ENCODE assay signal across 25 cellular contexts in genomic region chr20:32153156-32153665, GRCh38. TPM values are rescaled to one million over a fixed set of nuclear protein-coding genes. Genes with fewer than 3 reads are reported as not detected.
DNase-seq lines count a peak whose midpoint lies in the region; ATAC-seq, FAIRE-seq and TF ChIP-seq lines count a peak whose summit lies in the region.
"Had no signal": no experiment of that assay in that cellular context is flagged by ENCODE, and none has a peak within 500 bp of the region (broad histone marks: within the 10 kb centered on the region; RNA-seq: fewer than 3 reads in every experiment).

No MANE protein-coding gene starts in this region.

- no peak overlapping the region for H2BK12ac ChIP-seq in H9 (ENCODE audit: insufficient read length, low read depth, low read length)

- in situ Hi-C loops in HepG2 (cut with HindIII; ENCODE audit: extremely low pct_ligation_motif_present, low pct_unique_long_range_greater_than_20kb) = no loop called here

- H4K5ac ChIP-seq in H9 (ENCODE audit: insufficient read length, low read depth, low read length) = no peak overlapping the region

- ATAC-seq in activated T-helper 17 cell treated with anti-CD3 and anti-CD28 coated beads, Interleukin-2, amount 50 U/mL, for 72 hours (replicated peaks) = no peak
- no peak; the same call in 2 of the 3 replicates for ATAC-seq in HepG2
- no peak for ATAC-seq in stimulated activated effector memory CD8-positive, alpha-beta T cell treated with anti-CD3 and anti-CD28 coated beads, Interleukin-12 subunit alpha, Interleukin-12 subunit beta, amount 100 ng/mL, for 72 hours
- ATAC-seq: A549, GM12878, Panc1 had no signal

- no peak overlapping the region for H2BK5ac ChIP-seq in H9 (ENCODE audit: insufficient read length, low read length)

- H3K9ac ChIP-seq in endocrine pancreas (ENCODE audit: control insufficient read depth, insufficient read depth, low read length) (peak overlapping the region; percentile 32), HepG2 (ENCODE audit: insufficient read depth, low read depth, low read length) (0 out of 2 replicates have a peak overlapping the region, but pooled peaks have one; percentile 3), H9 (ENCODE audit: extremely low read depth, insufficient read length, low read length) (no peak overlapping the region)
- H3K9ac ChIP-seq: GM23248 had no signal

- H3K27me3 Mint-ChIP-seq in activated T-helper 17 cell treated with anti-CD3 and anti-CD28 coated beads, Interleukin-2, amount 50 U/mL, for 72 hours = no peaks in the 10 kb centered on the region
- no peaks in the 10 kb centered on the region for H3K27me3 Mint-ChIP-seq in H9 (ENCODE audit: low read depth)
- H3K27me3 Mint-ChIP-seq: CD4-positive, alpha-beta memory T cell; IgD-negative memory B cell had no signal

- no peaks in the 10 kb centered on the region for H3K23me2 ChIP-seq in H9 (ENCODE audit: insufficient read length, low read depth, low read length, poor library complexity, severe bottlenecking)

- POLR2A ChIA-PET in HepG2 (lab: Yijun Ruan, JAX) (interaction anchor here (1.0 to 1.3 kb wide), 3 partner anchors 37 to 137 kb away, joined by 3 to 4 read pairs (median 3); no protein-coding TSS in a partner anchor), A673 (lab: Charles Lee; ENCODE audit: low non-redundant PET) (no interaction called here)

- no peak overlapping the region for H3K4me3 Mint-ChIP-seq in activated T-helper 17 cell treated with anti-CD3 and anti-CD28 coated beads, Interleukin-2, amount 50 U/mL, for 72 hours
- no peak overlapping the region for H3K4me3 Mint-ChIP-seq in stimulated activated effector memory CD8-positive, alpha-beta T cell treated with anti-CD3 and anti-CD28 coated beads, Interleukin-12 subunit alpha, Interleukin-12 subunit beta, amount 100 ng/mL, for 72 hours
- no peak overlapping the region for H3K4me3 Mint-ChIP-seq in H9
- H3K4me3 Mint-ChIP-seq: CD4-positive, alpha-beta memory T cell; IgD-negative memory B cell had no signal

- no peak overlapping the region for H4K8ac ChIP-seq in H9 (replicated peaks; ENCODE audit: insufficient read length, low read depth, low read length)

- intact Hi-C loops in HepG2 (cut with micrococcal nuclease; ENCODE audit: unreplicated experiment) (no loop called here), A673 (cut with micrococcal nuclease; ENCODE audit: unreplicated experiment) (no loop called here)

- H3K79me2 ChIP-seq in HepG2 (ENCODE audit: insufficient read depth, low read length) (no peaks in the 10 kb centered on the region), H9 (ENCODE audit: insufficient read depth, low read length) (no peaks in the 10 kb centered on the region)

- no peak for TF ChIP-seq POLR2A in HepG2 (IDR thresholded peaks at IDR 0.05; ENCODE audit: insufficient read depth in 1 of 2, low read depth in 2 of 2, low read length in 2 of 2)

- H4K20me1 ChIP-seq in HepG2 (ENCODE audit: insufficient read depth, low read length) = no peaks in the 10 kb centered on the region
- H4K20me1 ChIP-seq in H9 (ENCODE audit: control insufficient read depth, insufficient read depth, insufficient read length) = no peaks in the 10 kb centered on the region

- peaks cover 96% of the 10 kb centered on the region for H3K36me3 Mint-ChIP-seq in activated T-helper 17 cell treated with anti-CD3 and anti-CD28 coated beads, Interleukin-2, amount 50 U/mL, for 72 hours (ENCODE audit: low read depth)
- peaks cover 99% of the 10 kb centered on the region for H3K36me3 Mint-ChIP-seq in stimulated activated effector memory CD8-positive, alpha-beta T cell treated with anti-CD3 and anti-CD28 coated beads, Interleukin-12 subunit alpha, Interleukin-12 subunit beta, amount 100 ng/mL, for 72 hours
- H3K36me3 Mint-ChIP-seq in H9 (ENCODE audit: insufficient read depth in 1 of 3, low read depth in 3 of 3) = peaks cover 21 to 78% (median 61%) of the 10 kb centered on the region in 3 experiments

- H3K14ac ChIP-seq in H9 (ENCODE audit: insufficient read depth, low read length) = no peak overlapping the region

- H2AFZ ChIP-seq in HepG2 (ENCODE audit: low read length) (no peak overlapping the region), H9 (ENCODE audit: low read length) (no peak overlapping the region)
- H2AFZ ChIP-seq: GM23248 had no signal

- H3K36me3 ChIP-seq in endocrine pancreas (ENCODE audit: control insufficient read depth, insufficient read depth, low read length) (peaks cover 6% of the 10 kb centered on the region), HepG2 (replicated peaks in 1 of 2; ENCODE audit: control insufficient read depth in 1 of 2, insufficient read depth in 2 of 2, low read length in 2 of 2) (peaks cover 34 to 77% of the 10 kb centered on the region in 2 experiments), A673 (ENCODE audit: insufficient read depth, low read length, poor library complexity, severe bottlenecking) (peaks cover 33% of the 10 kb centered on the region)

- no peak overlapping the region for H2BK120ac ChIP-seq in H9 (ENCODE audit: low read depth, low read length, poor library complexity, severe bottlenecking)

- H3K27ac Mint-ChIP-seq in activated T-helper 17 cell treated with anti-CD3 and anti-CD28 coated beads, Interleukin-2, amount 50 U/mL, for 72 hours = peak overlapping the region; percentile 23
- peak overlapping the region; percentile 86 for H3K27ac Mint-ChIP-seq in stimulated activated effector memory CD8-positive, alpha-beta T cell treated with anti-CD3 and anti-CD28 coated beads, Interleukin-12 subunit alpha, Interleukin-12 subunit beta, amount 100 ng/mL, for 72 hours
- peak overlapping the region in 1 of 3 experiments; percentile 40; a peak in 1 of 7 replicates for H3K27ac Mint-ChIP-seq in H9

- H3K4me3 ChIP-seq in endocrine pancreas (ENCODE audit: control insufficient read depth, insufficient read depth, low read length) (no peak overlapping the region), HepG2 (replicated peaks in 1 of 3; ENCODE audit: insufficient read depth in 1 of 3, low read depth in 2 of 3, low read length in 3 of 3) (no peak overlapping the region), A673 (ENCODE audit: low read depth, low read length, poor library complexity, severe bottlenecking) (no peak overlapping the region)
- H3K4me3 ChIP-seq: A549; BLaER1 treated with 17β-estradiol and CSF1 and Interleukin-3, amounts not matched to agents 10 nM and 100 nM; GM12878; GM23248; HAP-1 had no signal

- no peaks in the 10 kb centered on the region for H3K79me1 ChIP-seq in H9 (ENCODE audit: insufficient read depth, low read depth, low read length, poor library complexity, severe bottlenecking)

- H3K9me3 ChIP-seq in endocrine pancreas (ENCODE audit: control insufficient read depth, low read length) = no peaks in the 10 kb centered on the region
- H3K9me3 ChIP-seq in HepG2 (ENCODE audit: low read length) = no peaks in the 10 kb centered on the region
- no peaks in the 10 kb centered on the region for H3K9me3 ChIP-seq in H9 (ENCODE audit: control insufficient read depth, low read depth, low read length)
- no peaks in the 10 kb centered on the region for H3K9me3 ChIP-seq in A673 (ENCODE audit: low read depth, low read length, poor library complexity, severe bottlenecking)
- H3K9me3 ChIP-seq: A549; BLaER1 treated with 17β-estradiol and CSF1 and Interleukin-3, amounts not matched to agents 10 nM and 100 nM; Caco-2; HAP-1 had no signal

- H3K56ac ChIP-seq in H9 (ENCODE audit: insufficient read length, low read depth, low read length) = no peak overlapping the region

- H3K4ac ChIP-seq in H9 (ENCODE audit: low read depth, low read length) = no peak overlapping the region

- no peak for FAIRE-seq in HepG2 (lab: Jason Lieb, UNC)
- FAIRE-seq: A549, GM12878, HTR-8/SVneo had no signal

- no peak overlapping the region for H3T11ph ChIP-seq in H9 (ENCODE audit: low read length)

- BruUV-seq in HepG2 (replicated peaks; lab: Mats Ljungman, UMichigan) (no TSS peak), A673 (replicated peaks; lab: Mats Ljungman, UMichigan) (no TSS peak)

- H3K4me1 Mint-ChIP-seq in activated T-helper 17 cell treated with anti-CD3 and anti-CD28 coated beads, Interleukin-2, amount 50 U/mL, for 72 hours = peaks cover 6% of the 10 kb centered on the region
- H3K4me1 Mint-ChIP-seq in stimulated activated effector memory CD8-positive, alpha-beta T cell treated with anti-CD3 and anti-CD28 coated beads, Interleukin-12 subunit alpha, Interleukin-12 subunit beta, amount 100 ng/mL, for 72 hours = peaks cover 10% of the 10 kb centered on the region
- peaks cover 2 to 7% of the 10 kb centered on the region in 2 experiments; a peak in 3 of 4 replicates for H3K4me1 Mint-ChIP-seq in H9

- H3K18ac ChIP-seq in H9 (ENCODE audit: insufficient read length, low read depth, low read length) = no peak overlapping the region

- no peak for DNase-seq in HepG2 (ENCODE audit: low spot score)
- no peak for DNase-seq in stimulated activated effector memory CD8-positive, alpha-beta T cell treated with anti-CD3 and anti-CD28 coated beads, Interleukin-12 subunit alpha, Interleukin-12 subunit beta, amount 100 ng/mL, for 72 hours (ENCODE audit: low spot score in 2 of 2)
- no peak for DNase-seq in NCI-H774 (lab: John Stamatoyannopoulos, UW)
- no peak for DNase-seq in H9
- no peak for DNase-seq in A673 (ENCODE audit: low spot score)
- DNase-seq in HuH-7.5 (ENCODE audit: low spot score) = no peak
- DNase-seq: CD4-positive, alpha-beta memory T cell; DND-41; GM23248; NCI-H1105 treated with DMSO at 0.1 percent for 48 hours; NCI-H2029 treated with DMSO at 0.1 percent for 48 hours; NCI-H2171; NCI-H345; NCI-H524; NCI-H82 had no signal

- CTCF ChIA-PET in HepG2 (lab: Yijun Ruan, JAX; ENCODE audit: low intra/inter-chr PET ratio, low total read pairs) = no interaction called here
- CTCF ChIA-PET in A673 (lab: Charles Lee) = no interaction called here

- TF ChIP-seq EP300 in HepG2 (IDR thresholded peaks at IDR 0.05; ENCODE audit: low read depth in 2 of 2, low read length in 2 of 2) (0 out of 4 replicates have a peak, but pooled peaks of 1 of the 2 experiments have one; percentile 41), HepG2 (CRISPR knock-in tag; IDR thresholded peaks at IDR 0.05; ENCODE audit: borderline replicate concordance) (no peak)

- no peak overlapping the region for H3K23ac ChIP-seq in H9 (ENCODE audit: insufficient read length, low read depth, low read length)

- no peak overlapping the region for H2BK15ac ChIP-seq in H9 (ENCODE audit: low read depth, low read length)

- H3K27me3 ChIP-seq in endocrine pancreas (ENCODE audit: control insufficient read depth, insufficient read depth, low read length) (no peaks in the 10 kb centered on the region), HepG2 (ENCODE audit: control insufficient read depth in 1 of 2, insufficient read depth in 2 of 2, low read length in 2 of 2) (no peaks in the 10 kb centered on the region), H9 (ENCODE audit: insufficient read depth, low read length) (no peaks in the 10 kb centered on the region), A673 (replicated peaks; ENCODE audit: insufficient read depth, low read depth, low read length, poor library complexity) (no peaks in the 10 kb centered on the region)
- H3K27me3 ChIP-seq: BLaER1 treated with 17β-estradiol and CSF1 and Interleukin-3, amounts not matched to agents 10 nM and 100 nM had no signal

- H3K4me2 ChIP-seq in HepG2 (ENCODE audit: low read depth, low read length) = peak overlapping the region; percentile 41; the same call in 1 of the 2 replicates
- no peak overlapping the region for H3K4me2 ChIP-seq in H9 (ENCODE audit: insufficient read depth, insufficient read length, low read length)
- H3K4me2 ChIP-seq: A549 had no signal

- no peaks in the 10 kb centered on the region for H3K9me3 Mint-ChIP-seq in activated T-helper 17 cell treated with anti-CD3 and anti-CD28 coated beads, Interleukin-2, amount 50 U/mL, for 72 hours
- no peaks in the 10 kb centered on the region for H3K9me3 Mint-ChIP-seq in stimulated activated effector memory CD8-positive, alpha-beta T cell treated with anti-CD3 and anti-CD28 coated beads, Interleukin-12 subunit alpha, Interleukin-12 subunit beta, amount 100 ng/mL, for 72 hours
- no peaks in the 10 kb centered on the region for H3K9me3 Mint-ChIP-seq in H9
- H3K9me3 Mint-ChIP-seq: IgD-negative memory B cell had no signal

- H3K4me1 ChIP-seq in endocrine pancreas (ENCODE audit: control insufficient read depth, insufficient read depth, low read length) = no peaks in the 10 kb centered on the region
- H3K4me1 ChIP-seq in HepG2 (ENCODE audit: insufficient read depth, low read length) = peaks cover 33% of the 10 kb centered on the region
- no peaks in the 10 kb centered on the region for H3K4me1 ChIP-seq in H9 (ENCODE audit: insufficient read depth, low read length)
- no peaks in the 10 kb centered on the region for H3K4me1 ChIP-seq in A673 (ENCODE audit: insufficient read depth, low read length, poor library complexity, severe bottlenecking)
- H3K4me1 ChIP-seq: HAP-1 had no signal

- H2BK20ac ChIP-seq in H9 (ENCODE audit: low read depth, low read length, poor library complexity, severe bottlenecking) = no peak overlapping the region

- no peak for TF ChIP-seq RAD21 in HepG2 (CRISPR knock-in tag; IDR thresholded peaks at IDR 0.05)

- WGBS in HepG2 (ENCODE audit: low lambda C conversion rate) = 100% methylated on average over 4 of the region's 4 CpGs
- no CpG with 5 or more reads among the region's 4 CpGs for WGBS in H9 (ENCODE audit: extremely low coverage, insufficient read length, low lambda C conversion rate)

- peak overlapping the region; percentile 63 for H3K27ac ChIP-seq in HepG2 (ENCODE audit: extremely low read length, insufficient read depth, low read length)
- no peak overlapping the region for H3K27ac ChIP-seq in H9 (ENCODE audit: insufficient read length, low read depth, low read length)
- H3K27ac ChIP-seq in A673 (ENCODE audit: low read depth, low read length, poor library complexity, severe bottlenecking) = no peak overlapping the region
- H3K27ac ChIP-seq: A549, GM23248 had no signal

- no peak overlapping the region for H2AK5ac ChIP-seq in H9 (ENCODE audit: insufficient read length, low read length)

- TF ChIP-seq CTCF in HepG2 (CRISPR knock-in tag; IDR thresholded peaks at IDR 0.05) = no peak
- TF ChIP-seq CTCF in H9 (conservative IDR thresholded peaks at IDR 0.05) = no peak
- TF ChIP-seq CTCF in A673 (conservative IDR thresholded peaks at IDR 0.05; ENCODE audit: low read depth, low read length) = no peak

- H4K91ac ChIP-seq in H9 (ENCODE audit: insufficient read length, low read depth, low read length) = no peak overlapping the region

RNA-seq across cellular contexts. Expression of gene TM9SF4, which starts 43.7 kb away (rescaled TPM):
- total RNA-seq in activated T-helper 17 cell treated with anti-CD3 and anti-CD28 coated beads, Interleukin-2, amount 50 U/mL, for 72 hours = 10 to 100 TPM; 47.0 to 47.4 TPM
- 30.3 and 53.5 TPM in 2 replicates for total RNA-seq in HepG2 (2016; rRNA removed; fragmentation: Illumina TruSeq; extraction: Trizol)
- 8.9 and 10.2 TPM in 2 replicates for total RNA-seq in HepG2 (2016; cell fraction: cytosol; rRNA removed; fragmentation: Illumina TruSeq; extraction: Trizol; ENCODE audit: low read depth)
- total RNA-seq in HepG2 (2016; cell fraction: insoluble cytoplasmic fraction; rRNA removed; fragmentation: Illumina TruSeq; extraction: Trizol) = 26.6 and 52.8 TPM in 2 replicates
- 16.3 and 19.5 TPM in 2 replicates for total RNA-seq in HepG2 (2016; cell fraction: membrane; rRNA removed; fragmentation: Illumina TruSeq; extraction: Trizol)
- total RNA-seq in HepG2 (2016; cell fraction: nucleus; rRNA removed; fragmentation: Illumina TruSeq; extraction: Trizol) = 67.0 and 79.9 TPM in 2 replicates
- 171 and 183 TPM in 2 replicates for polyA plus RNA-seq in HepG2 (2011; rRNA removed)
- polyA plus RNA-seq in HepG2 (2011; cell fraction: cytosol; rRNA removed) = 137 and 141 TPM in 2 replicates
- polyA plus RNA-seq in HepG2 (2011; cell fraction: nucleus; rRNA removed) = 138 and 162 TPM in 2 replicates
- polyA plus RNA-seq in HepG2 (2012) = 93.4 and 96.8 TPM in 2 replicates
- polyA plus RNA-seq in HepG2 (2016; cell fraction: cytosol; fragmentation: Illumina TruSeq; extraction: Trizol; ENCODE audit: low read depth) = 5.9 and 6.7 TPM in 2 replicates
- polyA plus RNA-seq in HepG2 (2016; cell fraction: insoluble cytoplasmic fraction; fragmentation: Illumina TruSeq; extraction: Trizol; ENCODE audit: low read depth) = 27.2 and 35.4 TPM in 2 replicates
- polyA plus RNA-seq in HepG2 (2016; cell fraction: membrane; fragmentation: Illumina TruSeq; extraction: Trizol; ENCODE audit: low read depth) = 15.5 and 17.0 TPM in 2 replicates
- 134 and 135 TPM in 2 replicates for polyA plus RNA-seq in HepG2 (2016; cell fraction: nucleus; fragmentation: Illumina TruSeq; extraction: Trizol; ENCODE audit: insufficient read depth, low read depth)
- polyA minus RNA-seq in HepG2 (2011; rRNA and poly(A)+ RNA removed; ENCODE audit: low replicate concordance) = 107 and 349 TPM in 2 replicates
- 135 and 159 TPM in 2 replicates for polyA minus RNA-seq in HepG2 (2011; cell fraction: cytosol; rRNA and poly(A)+ RNA removed)
- 88.2 and 109 TPM in 2 replicates for polyA minus RNA-seq in HepG2 (2011; cell fraction: nucleus; rRNA and poly(A)+ RNA removed)
- total RNA-seq in H9 (2021) = 59.4 and 62.3 TPM in 2 replicates
- total RNA-seq in A673 (2021) = 54.1 and 54.4 TPM in 2 replicates

RNA-seq across cellular contexts. Expression of gene PLAGL2, which starts 54.3 kb away (rescaled TPM):
- total RNA-seq in activated T-helper 17 cell treated with anti-CD3 and anti-CD28 coated beads, Interleukin-2, amount 50 U/mL, for 72 hours = 10 to 100 TPM; 61.9 to 93.1 TPM
- total RNA-seq in HepG2 (2016; rRNA removed; fragmentation: Illumina TruSeq; extraction: Trizol) (15.3 and 26.5 TPM in 2 replicates), H9 (2021) (42.8 and 44.4 TPM in 2 replicates), A673 (2021) (36.8 and 40.4 TPM in 2 replicates)
- 4.9 and 5.7 TPM in 2 replicates for total RNA-seq in HepG2 (2016; cell fraction: cytosol; rRNA removed; fragmentation: Illumina TruSeq; extraction: Trizol; ENCODE audit: low read depth)
- total RNA-seq in HepG2 (2016; cell fraction: insoluble cytoplasmic fraction; rRNA removed; fragmentation: Illumina TruSeq; extraction: Trizol) = 13.7 and 22.8 TPM in 2 replicates
- total RNA-seq in HepG2 (2016; cell fraction: membrane; rRNA removed; fragmentation: Illumina TruSeq; extraction: Trizol) = 25.1 and 26.3 TPM in 2 replicates
- 16.1 and 18.8 TPM in 2 replicates for total RNA-seq in HepG2 (2016; cell fraction: nucleus; rRNA removed; fragmentation: Illumina TruSeq; extraction: Trizol)
- polyA plus RNA-seq in HepG2 (2011; rRNA removed) = 14.9 and 15.2 TPM in 2 replicates
- 12.9 and 15.9 TPM in 2 replicates for polyA plus RNA-seq in HepG2 (2011; cell fraction: cytosol; rRNA removed)
- polyA plus RNA-seq in HepG2 (2011; cell fraction: nucleus; rRNA removed) = 15.6 and 19.1 TPM in 2 replicates
- 25.4 and 26.2 TPM in 2 replicates for polyA plus RNA-seq in HepG2 (2012)
- polyA plus RNA-seq in HepG2 (2016; cell fraction: cytosol; fragmentation: Illumina TruSeq; extraction: Trizol; ENCODE audit: low read depth) = 4.5 and 4.7 TPM in 2 replicates
- 43.2 and 55.3 TPM in 2 replicates for polyA plus RNA-seq in HepG2 (2016; cell fraction: insoluble cytoplasmic fraction; fragmentation: Illumina TruSeq; extraction: Trizol; ENCODE audit: low read depth)
- polyA plus RNA-seq in HepG2 (2016; cell fraction: membrane; fragmentation: Illumina TruSeq; extraction: Trizol; ENCODE audit: low read depth) = 27.0 and 27.7 TPM in 2 replicates
- polyA plus RNA-seq in HepG2 (2016; cell fraction: nucleus; fragmentation: Illumina TruSeq; extraction: Trizol; ENCODE audit: insufficient read depth, low read depth) = 36.1 and 36.3 TPM in 2 replicates
- 18.8 and 36.8 TPM in 2 replicates for polyA minus RNA-seq in HepG2 (2011; rRNA and poly(A)+ RNA removed; ENCODE audit: low replicate concordance)
- 17.8 and 22.1 TPM in 2 replicates for polyA minus RNA-seq in HepG2 (2011; cell fraction: cytosol; rRNA and poly(A)+ RNA removed)
- 19.2 and 20.9 TPM in 2 replicates for polyA minus RNA-seq in HepG2 (2011; cell fraction: nucleus; rRNA and poly(A)+ RNA removed)

RNA-seq across cellular contexts. Expression of gene POFUT1, which starts 54.5 kb away (rescaled TPM):
- total RNA-seq in activated T-helper 17 cell treated with anti-CD3 and anti-CD28 coated beads, Interleukin-2, amount 50 U/mL, for 72 hours = 10 to 100 TPM; 41.4 TPM
- total RNA-seq in HepG2 (2016; rRNA removed; fragmentation: Illumina TruSeq; extraction: Trizol) = 30.2 and 58.3 TPM in 2 replicates
- total RNA-seq in HepG2 (2016; cell fraction: cytosol; rRNA removed; fragmentation: Illumina TruSeq; extraction: Trizol; ENCODE audit: low read depth) = 4.8 and 5.3 TPM in 2 replicates
- 27.5 and 55.8 TPM in 2 replicates for total RNA-seq in HepG2 (2016; cell fraction: insoluble cytoplasmic fraction; rRNA removed; fragmentation: Illumina TruSeq; extraction: Trizol)
- 17.7 and 18.8 TPM in 2 replicates for total RNA-seq in HepG2 (2016; cell fraction: membrane; rRNA removed; fragmentation: Illumina TruSeq; extraction: Trizol)
- total RNA-seq in HepG2 (2016; cell fraction: nucleus; rRNA removed; fragmentation: Illumina TruSeq; extraction: Trizol) = 47.8 and 56.4 TPM in 2 replicates
- 35.5 and 41.6 TPM in 2 replicates for polyA plus RNA-seq in HepG2 (2011; rRNA removed)
- polyA plus RNA-seq in HepG2 (2011; cell fraction: cytosol; rRNA removed) = 39.5 and 45.0 TPM in 2 replicates
- polyA plus RNA-seq in HepG2 (2011; cell fraction: nucleus; rRNA removed) = 25.7 and 30.2 TPM in 2 replicates
- 37.6 and 40.5 TPM in 2 replicates for polyA plus RNA-seq in HepG2 (2012)
- polyA plus RNA-seq in HepG2 (2016; cell fraction: cytosol; fragmentation: Illumina TruSeq; extraction: Trizol; ENCODE audit: low read depth) = 3.9 and 4.5 TPM in 2 replicates
- polyA plus RNA-seq in HepG2 (2016; cell fraction: insoluble cytoplasmic fraction; fragmentation: Illumina TruSeq; extraction: Trizol; ENCODE audit: low read depth) = 22.5 and 25.1 TPM in 2 replicates
- polyA plus RNA-seq in HepG2 (2016; cell fraction: membrane; fragmentation: Illumina TruSeq; extraction: Trizol; ENCODE audit: low read depth) = 8.5 and 10.3 TPM in 2 replicates
- 55.8 and 62.0 TPM in 2 replicates for polyA plus RNA-seq in HepG2 (2016; cell fraction: nucleus; fragmentation: Illumina TruSeq; extraction: Trizol; ENCODE audit: insufficient read depth, low read depth)
- polyA minus RNA-seq in HepG2 (2011; rRNA and poly(A)+ RNA removed; ENCODE audit: low replicate concordance) = 44.0 and 61.9 TPM in 2 replicates
- 31.7 and 41.7 TPM in 2 replicates for polyA minus RNA-seq in HepG2 (2011; cell fraction: cytosol; rRNA and poly(A)+ RNA removed)
- 33.5 and 39.0 TPM in 2 replicates for polyA minus RNA-seq in HepG2 (2011; cell fraction: nucleus; rRNA and poly(A)+ RNA removed)
- total RNA-seq in H9 (2021) = 39.0 and 41.2 TPM in 2 replicates
- total RNA-seq in A673 (2021) = 55.9 and 56.6 TPM in 2 replicates
